Comparison of ENCODE assay signal across 25 cellular contexts in genomic region chr1:153293480-153293775, GRCh38. TPM values are rescaled to one million over a fixed set of nuclear protein-coding genes. Genes with fewer than 3 reads are reported as not detected.
"Had no signal": no experiment of that assay in that cellular context is flagged by ENCODE, and none has a peak within 500 bp of the region (broad histone marks: within the 10 kb centered on the region; RNA-seq: fewer than 3 reads in every experiment).

No MANE protein-coding gene starts in this region.

- H3K4me1 Mint-ChIP-seq: neural progenitor cell had no signal

- ATAC-seq: activated CD8-positive, alpha-beta T cell treated with anti-CD3 and anti-CD28 coated beads, Interleukin-2, amount 10 ng/mL, durations not matched to agents 7 days and 5 days; gastrocnemius medialis; heart left ventricle; left lung had no signal

- H3K4me3 ChIP-seq: cardiac muscle cell, gastrocnemius medialis, heart left ventricle, left lung, neural progenitor cell, prostate gland, right atrium auricular region, upper lobe of left lung had no signal

- H3K4me2 ChIP-seq: neural progenitor cell had no signal

- H3K36me3 Mint-ChIP-seq: activated naive CD8-positive, alpha-beta T cell; neural progenitor cell; T-cell had no signal

- H3K27me3 Mint-ChIP-seq: activated CD4-positive, alpha-beta T cell treated with anti-CD3 and anti-CD28 coated beads, Interleukin-2, amount 10 ng/mL, durations not matched to agents 7 days and 5 days had no signal

- H3K27ac Mint-ChIP-seq: activated CD4-positive, alpha-beta T cell treated with anti-CD3 and anti-CD28 coated beads, Interleukin-2, amount 10 ng/mL, durations not matched to agents 7 days and 5 days; activated naive CD8-positive, alpha-beta T cell; dendritic cell treated with granulocyte-macrophage colony-stimulating factor and Interleukin-4, amounts not matched to agents 40 ng/mL and 50 ng/mL, for 4 days; neural progenitor cell had no signal

- H2AFZ ChIP-seq: neural progenitor cell had no signal

- DNase-seq: activated CD4-positive, CD25-positive, alpha-beta regulatory T cell; activated CD8-positive, alpha-beta memory T cell treated with anti-CD3 and anti-CD28 coated beads, Interleukin-2, amount 50 U/mL, for 48 hours; activated gamma-delta T cell; activated T-cell treated with anti-CD3 and anti-CD28 coated beads, Interleukin-2, amount 50 U/mL, for 48 hours; effector memory CD4-positive, alpha-beta T cell; gastrocnemius medialis; heart left ventricle; left lung; stimulated activated naive CD4-positive, alpha-beta T cell treated with Interleukin-2 at 50 U/mL for 16 hours; T-helper 9 cell; testis had no signal

- H3K36me3 ChIP-seq: cardiac muscle cell, gastrocnemius medialis, heart left ventricle, left lung, neural progenitor cell, prostate gland, right atrium auricular region, upper lobe of left lung had no signal

- H3K27ac ChIP-seq: cardiac muscle cell, gastrocnemius medialis, heart left ventricle, left lung, neural progenitor cell, prostate gland, right atrium auricular region, testis, upper lobe of left lung had no signal

- H3K4me1 ChIP-seq: gastrocnemius medialis, heart left ventricle, left lung, neural progenitor cell, prostate gland, right atrium auricular region, testis, upper lobe of left lung had no signal

- H3K9me3 ChIP-seq: gastrocnemius medialis, heart left ventricle, left lung, prostate gland, right atrium auricular region, testis, upper lobe of left lung had no signal

- H3K9ac ChIP-seq: neural progenitor cell had no signal

- H3K9me3 Mint-ChIP-seq: activated CD4-positive, alpha-beta T cell treated with anti-CD3 and anti-CD28 coated beads, Interleukin-2, amount 10 ng/mL, durations not matched to agents 7 days and 5 days; dendritic cell treated with granulocyte-macrophage colony-stimulating factor and Interleukin-4, amounts not matched to agents 40 ng/mL and 50 ng/mL, for 4 days; neural progenitor cell; T-cell had no signal

- H3K27me3 ChIP-seq: cardiac muscle cell, neural progenitor cell, right atrium auricular region, testis, upper lobe of left lung had no signal

- H3K4me3 Mint-ChIP-seq: activated CD4-positive, alpha-beta T cell treated with anti-CD3 and anti-CD28 coated beads, Interleukin-2, amount 10 ng/mL, durations not matched to agents 7 days and 5 days; activated CD8-positive, alpha-beta T cell treated with anti-CD3 and anti-CD28 coated beads, Interleukin-2, amount 10 ng/mL, durations not matched to agents 7 days and 5 days; activated naive CD8-positive, alpha-beta T cell; dendritic cell treated with granulocyte-macrophage colony-stimulating factor and Interleukin-4, amounts not matched to agents 40 ng/mL and 50 ng/mL, for 4 days; neural progenitor cell had no signal

RNA-seq across cellular contexts. Expression of gene PGLYRP3, which starts 19.3 kb away (rescaled TPM):
- total RNA-seq: activated CD4-positive, alpha-beta T cell treated with anti-CD3 and anti-CD28 coated beads, Interleukin-2, amount 10 ng/mL, durations not matched to agents 7 days and 5 days; activated CD8-positive, alpha-beta T cell treated with anti-CD3 and anti-CD28 coated beads, Interleukin-2, amount 10 ng/mL, durations not matched to agents 7 days and 5 days; cardiac muscle cell; chondrocyte; gastrocnemius medialis; heart left ventricle; kidney epithelial cell; left lung; mononuclear cell; osteocyte; prostate gland; right atrium auricular region; T-cell; testis; upper lobe of left lung had no signal
- polyA plus RNA-seq: cardiac muscle cell, heart left ventricle had no signal

RNA-seq across cellular contexts. Expression of gene LORICRIN, which starts 33.9 kb away (rescaled TPM):
- total RNA-seq: activated CD4-positive, alpha-beta T cell treated with anti-CD3 and anti-CD28 coated beads, Interleukin-2, amount 10 ng/mL, durations not matched to agents 7 days and 5 days; activated CD8-positive, alpha-beta T cell treated with anti-CD3 and anti-CD28 coated beads, Interleukin-2, amount 10 ng/mL, durations not matched to agents 7 days and 5 days; cardiac muscle cell; chondrocyte; gastrocnemius medialis; heart left ventricle; kidney epithelial cell; left lung; mononuclear cell; osteocyte; right atrium auricular region; upper lobe of left lung had no signal
- polyA plus RNA-seq: cardiac muscle cell, heart left ventricle had no signal

RNA-seq across cellular contexts. Expression of gene PGLYRP4, which starts 55.2 kb away (rescaled TPM):
- total RNA-seq: activated CD4-positive, alpha-beta T cell treated with anti-CD3 and anti-CD28 coated beads, Interleukin-2, amount 10 ng/mL, durations not matched to agents 7 days and 5 days; activated CD8-positive, alpha-beta T cell treated with anti-CD3 and anti-CD28 coated beads, Interleukin-2, amount 10 ng/mL, durations not matched to agents 7 days and 5 days; cardiac muscle cell; chondrocyte; gastrocnemius medialis; heart left ventricle; left lung; mononuclear cell; osteocyte; prostate gland; right atrium auricular region; T-cell; upper lobe of left lung had no signal
- polyA plus RNA-seq: heart left ventricle had no signal
